13 cellular contexts compared by ENCODE assay signal in the genomic region with DNA sequence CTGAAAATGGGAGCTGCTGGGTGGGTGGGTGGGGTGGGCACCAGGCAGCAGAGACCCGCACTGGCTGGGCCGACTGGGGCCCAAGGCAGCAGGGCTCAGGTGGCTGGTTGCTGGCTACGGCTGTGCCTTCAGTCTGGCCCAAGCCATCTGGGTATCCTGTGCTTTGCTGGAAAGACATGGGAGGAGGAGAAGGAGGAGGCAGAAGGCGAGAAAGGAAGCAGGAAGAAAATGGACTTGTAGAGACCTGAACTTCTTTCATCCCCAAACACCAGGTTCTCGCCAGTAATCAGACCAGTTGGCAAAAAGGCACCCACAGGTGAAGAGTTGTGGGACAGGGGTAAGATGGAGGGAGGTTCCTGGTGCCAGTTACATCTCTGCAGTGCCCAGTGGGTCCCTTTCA.
"Had no signal": no experiment of that assay in that cellular context is flagged by ENCODE, and none has a peak within 500 bp of the region (broad histone marks: within the 10 kb centered on the region; RNA-seq: fewer than 3 reads in every experiment).

No MANE protein-coding gene starts in this region.

- H3K4me1 ChIP-seq: thyroid gland, vagina had no signal

- H3K27me3 ChIP-seq: adrenal gland, ovary, thyroid gland, vagina had no signal

- H3K27ac ChIP-seq: adrenal gland, thyroid gland, vagina had no signal

- DNase-seq: activated B cell treated with CpG ODN at 0.5 μM for 24 hours; activated CD4-positive, alpha-beta T cell treated with anti-CD3 and anti-CD28 coated beads, Interleukin-2, amount 10 ng/mL, durations not matched to agents 24 days and 14 days; activated naive CD4-positive, alpha-beta T cell treated with anti-CD3 and anti-CD28 coated beads, Interleukin-2, amount 50 U/mL, for 16 hours; cerebellar nuclear complex; endodermal cell; erythroblast; left colon; thyroid gland had no signal

- H3K4me2 ChIP-seq: smooth muscle cell had no signal

- H3K9me3 ChIP-seq: adrenal gland, ovary, thyroid gland, vagina had no signal

- H3K36me3 ChIP-seq: adrenal gland, ovary, thyroid gland, vagina had no signal

- H3K4me3 ChIP-seq: adrenal gland, ovary, smooth muscle cell, thyroid gland, vagina had no signal

- ATAC-seq: activated T-helper 17 cell treated with anti-CD3 and anti-CD28 coated beads, Interleukin-2, amount 50 U/mL, for 72 hours; left colon had no signal
